In the genomic region with DNA sequence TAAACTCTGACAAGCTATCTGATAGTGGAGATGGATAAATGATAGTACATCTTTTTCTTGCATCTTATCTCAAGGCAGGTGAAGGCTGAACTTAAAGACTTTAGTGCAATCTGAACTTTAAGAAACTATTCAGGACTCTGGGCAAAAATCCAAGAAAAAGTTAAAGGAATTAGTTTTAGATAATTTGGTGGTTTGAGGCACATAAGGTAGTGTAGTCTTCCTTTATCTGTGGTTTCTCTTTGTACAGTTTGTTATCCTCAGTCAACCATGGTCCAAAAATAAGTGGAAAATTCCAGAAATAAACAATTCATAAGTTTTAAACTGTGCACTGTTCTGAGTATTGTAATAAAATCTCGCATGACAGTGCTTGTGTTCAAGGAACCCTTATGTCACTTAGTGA, we compare ENCODE assay signal across 27 cellular contexts.
"Had no signal": no experiment of that assay in that cellular context is flagged by ENCODE, and none has a peak within 500 bp of the region (broad histone marks: within the 10 kb centered on the region; RNA-seq: fewer than 3 reads in every experiment).

No MANE protein-coding gene starts in this region.

- ATAC-seq: activated CD8-positive, alpha-beta T cell treated with anti-CD3 and anti-CD28 coated beads for 36 hours; activated naive CD4-positive, alpha-beta T cell treated with anti-CD3 and anti-CD28 coated beads, Interleukin-2, amount 50 U/mL, for 72 hours; activated T-cell treated with anti-CD3 and anti-CD28 coated beads, Interleukin-2, amount 50 U/mL, for 72 hours; effector memory CD8-positive, alpha-beta T cell; esophagus mucosa; gastrocnemius medialis; left colon; naive thymus-derived CD4-positive, alpha-beta T cell; pancreas; stimulated activated effector memory CD8-positive, alpha-beta T cell treated with anti-CD3 and anti-CD28 coated beads, Interleukin-12 subunit alpha, Interleukin-12 subunit beta, amount 100 ng/mL, for 72 hours had no signal

- H3K9ac ChIP-seq: SK-N-SH had no signal

- DNase-seq: activated B cell treated with CpG ODN at 0.5 μM for 24 hours; activated CD4-positive, alpha-beta T cell treated with anti-CD3 and anti-CD28 coated beads, Interleukin-2, amount 50 U/mL, for 1 hour; activated CD8-positive, alpha-beta T cell treated with anti-CD3 and anti-CD28 coated beads for 36 hours; activated naive CD4-positive, alpha-beta T cell; activated T-cell treated with anti-CD3 and anti-CD28 coated beads, Interleukin-2, amount 50 U/mL, for 72 hours; aorta; brain microvascular endothelial cell; cortex of kidney; effector memory CD8-positive, alpha-beta T cell; gastrocnemius medialis; glutamatergic neuron; kidney; left colon; mammary epithelial cell; naive thymus-derived CD4-positive, alpha-beta T cell; pancreas; sigmoid colon; SK-N-SH; small intestine; stimulated activated CD4-positive, alpha-beta T cell treated with anti-CD3 and anti-CD28 coated beads, Interleukin-4, amount 100 ng/mL, for 24 hours; SW 1271; T-helper 9 cell had no signal

- H3K27ac ChIP-seq: brain microvascular endothelial cell, gastrocnemius medialis, pancreas, prostate gland, sigmoid colon, upper lobe of left lung had no signal

- H3K27me3 ChIP-seq: brain microvascular endothelial cell, gastrocnemius medialis, pancreas, sigmoid colon, upper lobe of left lung had no signal

- H3K4me3 ChIP-seq: gastrocnemius medialis, pancreas, prostate gland, sigmoid colon, upper lobe of left lung had no signal

- H3K36me3 ChIP-seq: pancreas, prostate gland had no signal

- H3K4me1 ChIP-seq: gastrocnemius medialis, pancreas, prostate gland, sigmoid colon, upper lobe of left lung had no signal

- H3K4me2 ChIP-seq: SK-N-SH had no signal

- FAIRE-seq: kidney, pancreas, small intestine had no signal

- H3K9me3 ChIP-seq: gastrocnemius medialis, pancreas, prostate gland, sigmoid colon, SK-N-SH, upper lobe of left lung had no signal
